ENCODE assay signal across 20 cellular contexts in the genomic region with DNA sequence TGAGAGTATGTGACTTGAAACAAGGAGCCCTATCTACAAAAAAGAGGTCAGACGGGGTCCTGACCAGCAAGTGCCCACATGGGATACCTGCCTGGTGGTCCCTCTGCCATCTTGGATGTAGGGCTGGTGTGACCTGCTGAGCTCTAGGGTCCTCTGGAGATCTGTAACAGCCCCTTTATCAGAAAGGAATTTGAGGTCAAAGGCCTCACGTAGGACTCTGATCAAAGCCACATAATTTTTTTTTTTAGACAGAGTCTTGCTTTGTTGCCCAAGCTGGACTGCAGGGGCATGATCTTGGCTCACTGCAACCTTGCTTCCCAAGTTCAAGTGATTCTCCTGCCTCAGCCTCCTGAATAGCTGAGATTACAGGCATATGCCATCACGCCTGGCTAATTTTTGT. TPM values are rescaled to one million over a fixed set of nuclear protein-coding genes. Genes with fewer than 3 reads are reported as not detected.
DNase-seq lines count a peak whose midpoint lies in the region; ATAC-seq, FAIRE-seq and TF ChIP-seq lines count a peak whose summit lies in the region.
"Had no signal": no experiment of that assay in that cellular context is flagged by ENCODE, and none has a peak within 500 bp of the region (broad histone marks: within the 10 kb centered on the region; RNA-seq: fewer than 3 reads in every experiment).

No MANE protein-coding gene starts in this region.

- no peak for DNase-seq in GM23248
- DNase-seq in HepG2 (ENCODE audit: low spot score), result peak; percentile 41
- no peak for DNase-seq in spleen
- no peak for DNase-seq in NCI-H1436 treated with DMSO at 0.1 percent for 48 hours (lab: John Stamatoyannopoulos, UW)
- DNase-seq in NCI-H524 (lab: John Stamatoyannopoulos, UW), result no peak
- DNase-seq in CD8-positive, alpha-beta T cell, result no peak
- DNase-seq in OCI-LY7 (ENCODE audit: low spot score), result no peak
- DNase-seq: activated CD4-positive, alpha-beta T cell treated with anti-CD3 and anti-CD28 coated beads for 36 hours; activated CD8-positive, alpha-beta memory T cell treated with anti-CD3 and anti-CD28 coated beads, Interleukin-2, amount 10 ng/mL, durations not matched to agents 7 days and 5 days; activated effector memory CD4-positive, alpha-beta T cell treated with anti-CD3 and anti-CD28 coated beads, Interleukin-2, amount 50 U/mL, for 16 hours; amygdala; Karpas-422; left colon; mucosa of descending colon; NCI-H1105 treated with DMSO at 0.1 percent for 48 hours; NCI-H82; Peyer's patch had no signal

- H3K27me3 ChIP-seq in GM23248 (replicated peaks; ENCODE audit: insufficient read depth) (no peaks in the 10 kb centered on the region), HepG2 (ENCODE audit: control insufficient read depth in 1 of 2, insufficient read depth in 2 of 2, low read length in 2 of 2) (no peaks in the 10 kb centered on the region), spleen (replicated peaks in 1 of 7) (no peaks in the 10 kb centered on the region)
- no peaks in the 10 kb centered on the region for H3K27me3 ChIP-seq in CD8-positive, alpha-beta T cell (ENCODE audit: insufficient read depth, low read length)
- H3K27me3 ChIP-seq: Peyer's patch had no signal

- CTCF ChIA-PET in HepG2 (lab: Yijun Ruan, JAX; ENCODE audit: low intra/inter-chr PET ratio, low total read pairs) (no interaction called here), OCI-LY7 (lab: Charles Lee; ENCODE audit: unreplicated experiment) (interaction anchor here (0.5 kb wide), 1 partner anchor 19 kb away, joined by 3 read pairs; no protein-coding TSS in a partner anchor)
- CTCF ChIA-PET in CD8-positive, alpha-beta T cell (lab: Charles Lee), result interaction anchor here (1.1 kb wide), 1 partner anchor 14 kb away, joined by 3 read pairs; no protein-coding TSS in a partner anchor

- H3K4me2 ChIP-seq in GM23248 (ENCODE audit: unreplicated experiment) (peak overlapping the region; percentile 80), HepG2 (ENCODE audit: low read depth, low read length) (peak overlapping the region; percentile 55), OCI-LY7 (ENCODE audit: low read length) (no peak overlapping the region)

- peaks cover 14% of the 10 kb centered on the region for H3K27me3 Mint-ChIP-seq in CD8-positive, alpha-beta T cell (ENCODE audit: low read depth)

- no peak for TF ChIP-seq POLR2A in HepG2 (IDR thresholded peaks at IDR 0.05; ENCODE audit: insufficient read depth in 1 of 2, low read depth in 2 of 2, low read length in 2 of 2)
- TF ChIP-seq POLR2A in spleen (IDR thresholded peaks at IDR 0.05), result no peak

- H3F3A ChIP-seq in GM23248 (ENCODE audit: insufficient read depth), result peaks cover 50% of the 10 kb centered on the region

- no peaks in the 10 kb centered on the region for H3K36me3 Mint-ChIP-seq in CD8-positive, alpha-beta T cell
- H3K36me3 Mint-ChIP-seq: activated CD8-positive, alpha-beta memory T cell treated with anti-CD3 and anti-CD28 coated beads, Interleukin-2, amount 10 ng/mL, durations not matched to agents 7 days and 5 days had no signal

- H3K9ac ChIP-seq in GM23248 (peak overlapping the region; percentile 54; the same call in 1 of the 2 replicates), HepG2 (ENCODE audit: insufficient read depth, low read depth, low read length) (0 out of 2 replicates have a peak overlapping the region, but pooled peaks have one; percentile 45)

- TF ChIP-seq EP300 in HepG2 (IDR thresholded peaks at IDR 0.05; ENCODE audit: low read depth in 2 of 2, low read length in 2 of 2) (no peak), HepG2 (CRISPR knock-in tag; IDR thresholded peaks at IDR 0.05; ENCODE audit: borderline replicate concordance) (no peak)

- peaks cover 7% of the 10 kb centered on the region; the same call in 1 of the 2 replicates for H3K36me3 ChIP-seq in GM23248 (ENCODE audit: low read depth)
- peaks cover 3 to 15% of the 10 kb centered on the region in 2 experiments for H3K36me3 ChIP-seq in HepG2 (replicated peaks in 1 of 2; ENCODE audit: control insufficient read depth in 1 of 2, insufficient read depth in 2 of 2, low read length in 2 of 2)
- no peaks in the 10 kb centered on the region for H3K36me3 ChIP-seq in spleen
- H3K36me3 ChIP-seq in CD8-positive, alpha-beta T cell (ENCODE audit: insufficient read depth, low read length), result no peaks in the 10 kb centered on the region
- H3K36me3 ChIP-seq in OCI-LY7 (ENCODE audit: insufficient read depth, low read length), result no peaks in the 10 kb centered on the region
- H3K36me3 ChIP-seq: HAP-1, Peyer's patch had no signal

- H3K4me3 ChIP-seq in GM23248 (no peak overlapping the region), HepG2 (replicated peaks in 1 of 3; ENCODE audit: insufficient read depth in 1 of 3, low read depth in 2 of 3, low read length in 3 of 3) (no peak overlapping the region), spleen (no peak overlapping the region), OCI-LY7 (ENCODE audit: low read depth, low read length, poor library complexity, severe bottlenecking) (no peak overlapping the region)
- no peak overlapping the region for H3K4me3 ChIP-seq in CD8-positive, alpha-beta T cell (ENCODE audit: low read depth, low read length)
- H3K4me3 ChIP-seq: HAP-1, mucosa of descending colon, Peyer's patch had no signal

- no peak for ATAC-seq in HepG2
- no peak for ATAC-seq in CD8-positive, alpha-beta T cell
- ATAC-seq: activated CD4-positive, alpha-beta T cell treated with anti-CD3 and anti-CD28 coated beads for 36 hours; activated CD8-positive, alpha-beta memory T cell treated with anti-CD3 and anti-CD28 coated beads, Interleukin-2, amount 10 ng/mL, durations not matched to agents 7 days and 5 days; left colon; mucosa of descending colon had no signal

- in situ Hi-C loops in GM23248 (cut with MboI) (no loop called here), HepG2 (cut with HindIII; ENCODE audit: extremely low pct_ligation_motif_present, low pct_unique_long_range_greater_than_20kb) (loop anchor here (5.0 kb wide), 1 partner anchor 40 kb away; no protein-coding TSS in a partner anchor)

- no peak overlapping the region for H3K27ac Mint-ChIP-seq in CD8-positive, alpha-beta T cell
- H3K27ac Mint-ChIP-seq: activated CD4-positive, alpha-beta T cell treated with anti-CD3 and anti-CD28 coated beads for 36 hours; activated CD8-positive, alpha-beta memory T cell treated with anti-CD3 and anti-CD28 coated beads, Interleukin-2, amount 10 ng/mL, durations not matched to agents 7 days and 5 days had no signal

- BruUV-seq in HepG2 (replicated peaks; lab: Mats Ljungman, UMichigan) (no TSS peak), OCI-LY7 (replicated peaks; lab: Mats Ljungman, UMichigan) (no TSS peak)

- intact Hi-C loops in HepG2 (cut with micrococcal nuclease; ENCODE audit: unreplicated experiment), result loop anchor here (1.0 kb wide), 1 partner anchor 43 kb away; no protein-coding TSS in a partner anchor
- intact Hi-C loops in spleen (cut with DNase I; ENCODE audit: low total_unique reads), result no loop called here
- intact Hi-C loops in CD8-positive, alpha-beta T cell (cut with DNase I, micrococcal nuclease), result no loop called here
- intact Hi-C loops in OCI-LY7 (cut with micrococcal nuclease; ENCODE audit: unreplicated experiment), result no loop called here

- no peak overlapping the region for H3K4me3 Mint-ChIP-seq in CD8-positive, alpha-beta T cell
- H3K4me3 Mint-ChIP-seq: activated CD4-positive, alpha-beta T cell treated with anti-CD3 and anti-CD28 coated beads for 36 hours; activated CD8-positive, alpha-beta memory T cell treated with anti-CD3 and anti-CD28 coated beads, Interleukin-2, amount 10 ng/mL, durations not matched to agents 7 days and 5 days had no signal

- H3K9me2 ChIP-seq in GM23248 (ENCODE audit: insufficient read depth) (no peaks in the 10 kb centered on the region), OCI-LY7 (ENCODE audit: insufficient read depth, low read length) (no peaks in the 10 kb centered on the region)

- 86 to 92% methylated on average over 3 of the region's 3 CpGs for WGBS in GM23248 (ENCODE audit: low coverage in 1 of 2, low lambda C conversion rate in 2 of 2, missing lambda C conversion rate in 2 of 2), 2 experiments
- WGBS in HepG2 (ENCODE audit: low lambda C conversion rate), result 88% methylated on average over 2 of the region's 3 CpGs
- 74 to 84% (median 78%) methylated on average over 3 of the region's 3 CpGs for WGBS in spleen, 5 donors

- H3K4me1 ChIP-seq in GM23248 (ENCODE audit: insufficient read depth) (peaks cover 61% of the 10 kb centered on the region), HepG2 (ENCODE audit: insufficient read depth, low read length) (peaks cover 96% of the 10 kb centered on the region), spleen (peaks cover 24 to 64% (median 42%) of the 10 kb centered on the region in 6 donors), OCI-LY7 (ENCODE audit: insufficient read depth, low read length, poor library complexity, severe bottlenecking) (no peaks in the 10 kb centered on the region)
- H3K4me1 ChIP-seq in CD8-positive, alpha-beta T cell (ENCODE audit: insufficient read depth, low read length), result peaks cover 6% of the 10 kb centered on the region

- H3K27ac ChIP-seq in GM23248 (peak overlapping the region; percentile 77), VCaP (peak overlapping the region; percentile 85), HepG2 (ENCODE audit: extremely low read length, insufficient read depth, low read length) (peak overlapping the region; percentile 64), spleen (peak overlapping the region in 5 of 8 donors; percentile 18 to 77 (median 59)), OCI-LY7 (ENCODE audit: low read depth, low read length, poor library complexity, severe bottlenecking) (no peak overlapping the region)
- H3K27ac ChIP-seq in CD8-positive, alpha-beta T cell (ENCODE audit: low read depth, low read length), result no peak overlapping the region

- H3K9me3 Mint-ChIP-seq in CD8-positive, alpha-beta T cell, result no peaks in the 10 kb centered on the region

- TF ChIP-seq CTCF in VCaP (conservative IDR thresholded peaks at IDR 0.05) (no peak), HepG2 (CRISPR knock-in tag; IDR thresholded peaks at IDR 0.05) (no peak), spleen (IDR thresholded peaks at IDR 0.05 in 8 of 11, conservative IDR thresholded peaks at IDR 0.05 in 3 of 11) (no peak), OCI-LY7 (conservative IDR thresholded peaks at IDR 0.05; ENCODE audit: low read length) (no peak)
- TF ChIP-seq CTCF in CD8-positive, alpha-beta T cell (IDR thresholded peaks at IDR 0.05), result no peak

- H2AFZ ChIP-seq in GM23248 (no peak overlapping the region), HepG2 (ENCODE audit: low read length) (no peak overlapping the region), OCI-LY7 (ENCODE audit: low read length) (no peak overlapping the region)

- POLR2A ChIA-PET in HepG2 (lab: Yijun Ruan, JAX) (interaction anchor here (1.2 to 3.8 kb wide), 4 partner anchors 9 to 62 kb away, joined by 4 to 19 read pairs (median 11); a partner anchor contains a TSS), OCI-LY7 (lab: Charles Lee) (no interaction called here)
- POLR2A ChIA-PET in CD8-positive, alpha-beta T cell (lab: Charles Lee), result no interaction called here

- no peak for FAIRE-seq in HepG2 (lab: Jason Lieb, UNC)

- H3K79me2 ChIP-seq in GM23248 (ENCODE audit: insufficient read depth) (peaks cover 90% of the 10 kb centered on the region), HepG2 (ENCODE audit: insufficient read depth, low read length) (peaks cover 81% of the 10 kb centered on the region), OCI-LY7 (ENCODE audit: insufficient read depth, low read depth, low read length) (no peaks in the 10 kb centered on the region)

- H4K20me1 ChIP-seq in GM23248 (ENCODE audit: insufficient read depth) (0 out of 2 replicates have a peak, but pooled peaks cover 5% of the 10 kb centered on the region), HepG2 (ENCODE audit: insufficient read depth, low read length) (no peaks in the 10 kb centered on the region; the same call in 1 of the 2 replicates), OCI-LY7 (ENCODE audit: insufficient read depth, low read length) (no peaks in the 10 kb centered on the region)

- no peaks in the 10 kb centered on the region for H3K9me3 ChIP-seq in GM23248 (ENCODE audit: low read depth)
- H3K9me3 ChIP-seq in HepG2 (ENCODE audit: low read length), result no peaks in the 10 kb centered on the region
- H3K9me3 ChIP-seq in spleen, result no peaks in the 10 kb centered on the region
- H3K9me3 ChIP-seq in CD8-positive, alpha-beta T cell (ENCODE audit: low read length), result no peaks in the 10 kb centered on the region
- H3K9me3 ChIP-seq in OCI-LY7 (ENCODE audit: low read length), result no peaks in the 10 kb centered on the region
- H3K9me3 ChIP-seq: HAP-1, mucosa of descending colon, Peyer's patch had no signal

- TF ChIP-seq RAD21 in HepG2 (CRISPR knock-in tag; IDR thresholded peaks at IDR 0.05), result no peak

- H3K4me1 Mint-ChIP-seq in CD8-positive, alpha-beta T cell (ENCODE audit: low read depth), result peaks cover 8% of the 10 kb centered on the region

RNA-seq across cellular contexts. Expression of a gene that starts 9.5 kb away (rescaled TPM):
- 383 and 523 TPM in 2 replicates for total RNA-seq in GM23248 (2014; rRNA removed; shearing (Covaris generic))
- 33.9 and 39.4 TPM in 2 replicates for polyA plus RNA-seq in GM23248 (2016; fragmentation: Nextera tagmentation; extraction: Ambion mirVana)
- total RNA-seq in HepG2 (2016; rRNA removed; fragmentation: Illumina TruSeq; extraction: Trizol), result 50.2 and 74.1 TPM in 2 replicates
- total RNA-seq in HepG2 (2016; cell fraction: cytosol; rRNA removed; fragmentation: Illumina TruSeq; extraction: Trizol; ENCODE audit: low read depth), result 11.6 and 14.5 TPM in 2 replicates
- 36.8 and 80.8 TPM in 2 replicates for total RNA-seq in HepG2 (2016; cell fraction: insoluble cytoplasmic fraction; rRNA removed; fragmentation: Illumina TruSeq; extraction: Trizol)
- total RNA-seq in HepG2 (2016; cell fraction: membrane; rRNA removed; fragmentation: Illumina TruSeq; extraction: Trizol), result 42.5 and 45.5 TPM in 2 replicates
- total RNA-seq in HepG2 (2016; cell fraction: nucleus; rRNA removed; fragmentation: Illumina TruSeq; extraction: Trizol), result 56.3 and 70.0 TPM in 2 replicates
- 343 and 356 TPM in 2 replicates for polyA plus RNA-seq in HepG2 (2011; rRNA removed)
- polyA plus RNA-seq in HepG2 (2011; cell fraction: cytosol; rRNA removed), result 228 and 302 TPM in 2 replicates
- 259 and 313 TPM in 2 replicates for polyA plus RNA-seq in HepG2 (2011; cell fraction: nucleus; rRNA removed)
- polyA plus RNA-seq in HepG2 (2012), result 127 and 130 TPM in 2 replicates
- 14.7 and 15.8 TPM in 2 replicates for polyA plus RNA-seq in HepG2 (2016; cell fraction: cytosol; fragmentation: Illumina TruSeq; extraction: Trizol; ENCODE audit: low read depth)
- polyA plus RNA-seq in HepG2 (2016; cell fraction: insoluble cytoplasmic fraction; fragmentation: Illumina TruSeq; extraction: Trizol; ENCODE audit: low read depth), result 45.2 and 59.6 TPM in 2 replicates
- polyA plus RNA-seq in HepG2 (2016; cell fraction: membrane; fragmentation: Illumina TruSeq; extraction: Trizol; ENCODE audit: low read depth), result 33.4 and 35.8 TPM in 2 replicates
- polyA plus RNA-seq in HepG2 (2016; cell fraction: nucleus; fragmentation: Illumina TruSeq; extraction: Trizol; ENCODE audit: insufficient read depth, low read depth), result 100 and 107 TPM in 2 replicates
- polyA minus RNA-seq in HepG2 (2011; rRNA and poly(A)+ RNA removed; ENCODE audit: low replicate concordance), result 84.8 and 423 TPM in 2 replicates
- polyA minus RNA-seq in HepG2 (2011; cell fraction: cytosol; rRNA and poly(A)+ RNA removed), result 148 and 170 TPM in 2 replicates
- polyA minus RNA-seq in HepG2 (2011; cell fraction: nucleus; rRNA and poly(A)+ RNA removed), result 147 and 160 TPM in 2 replicates
- 100 to 1,000 TPM in 5 of 7 donors, 10 to 100 TPM in 2; 71.9 to 227 (median 126) TPM for total RNA-seq in spleen
- 10 to 100 TPM in 1 of 3 donors, 1 to 10 TPM in 2; 7.4 to 14.8 (median 9.8) TPM for polyA plus RNA-seq in spleen
- total RNA-seq in CD8-positive, alpha-beta T cell, result under 1 TPM in 1 of 2 experiments, not detected in 1; 0.56 TPM
- total RNA-seq in OCI-LY7 (2014; rRNA removed; shearing (Covaris generic)), result not detected in 2 replicates
- total RNA-seq in OCI-LY7 (2022), result not detected in 2 replicates

RNA-seq across cellular contexts. Expression of a gene that starts 56.9 kb away (rescaled TPM):
- 0.25 and 0.32 TPM in 2 replicates for total RNA-seq in GM23248 (2014; rRNA removed; shearing (Covaris generic))
- polyA plus RNA-seq in GM23248 (2016; fragmentation: Nextera tagmentation; extraction: Ambion mirVana) (0.09 and 0.18 TPM in 2 replicates), HepG2 (2011; rRNA removed) (1.2 TPM in 2 replicates), spleen (under 1 TPM; 0.06 to 0.22 (median 0.07) TPM)
- total RNA-seq in HepG2 (2016; rRNA removed; fragmentation: Illumina TruSeq; extraction: Trizol) (0.04 TPM in 1 of 2 replicates, not detected in the other), spleen (under 1 TPM in 3 of 7 donors, not detected in 4; 0.11 to 0.93 (median 0.27) TPM), OCI-LY7 (2022) (not detected in 2 replicates)
- not detected in 2 replicates for total RNA-seq in HepG2 (2016; cell fraction: cytosol; rRNA removed; fragmentation: Illumina TruSeq; extraction: Trizol; ENCODE audit: low read depth)
- not detected in 2 replicates for total RNA-seq in HepG2 (2016; cell fraction: insoluble cytoplasmic fraction; rRNA removed; fragmentation: Illumina TruSeq; extraction: Trizol)
- total RNA-seq in HepG2 (2016; cell fraction: membrane; rRNA removed; fragmentation: Illumina TruSeq; extraction: Trizol), result not detected in 2 replicates
- not detected in 2 replicates for total RNA-seq in HepG2 (2016; cell fraction: nucleus; rRNA removed; fragmentation: Illumina TruSeq; extraction: Trizol)
- polyA plus RNA-seq in HepG2 (2011; cell fraction: cytosol; rRNA removed), result 0.51 and 1.1 TPM in 2 replicates
- polyA plus RNA-seq in HepG2 (2011; cell fraction: nucleus; rRNA removed), result 0.34 and 0.50 TPM in 2 replicates
- polyA plus RNA-seq in HepG2 (2012), result 0.75 and 1.7 TPM in 2 replicates
- not detected in 2 replicates for polyA plus RNA-seq in HepG2 (2016; cell fraction: cytosol; fragmentation: Illumina TruSeq; extraction: Trizol; ENCODE audit: low read depth)
- not detected in 2 replicates for polyA plus RNA-seq in HepG2 (2016; cell fraction: insoluble cytoplasmic fraction; fragmentation: Illumina TruSeq; extraction: Trizol; ENCODE audit: low read depth)
- 0.06 TPM in 1 of 2 replicates, not detected in the other for polyA plus RNA-seq in HepG2 (2016; cell fraction: membrane; fragmentation: Illumina TruSeq; extraction: Trizol; ENCODE audit: low read depth)
- 0.21 TPM in 1 of 2 replicates, not detected in the other for polyA plus RNA-seq in HepG2 (2016; cell fraction: nucleus; fragmentation: Illumina TruSeq; extraction: Trizol; ENCODE audit: insufficient read depth, low read depth)
- 0.20 and 2.0 TPM in 2 replicates for polyA minus RNA-seq in HepG2 (2011; rRNA and poly(A)+ RNA removed; ENCODE audit: low replicate concordance)
- 0.26 and 0.49 TPM in 2 replicates for polyA minus RNA-seq in HepG2 (2011; cell fraction: cytosol; rRNA and poly(A)+ RNA removed)
- 0.62 and 1.0 TPM in 2 replicates for polyA minus RNA-seq in HepG2 (2011; cell fraction: nucleus; rRNA and poly(A)+ RNA removed)
- under 1 TPM; 0.19 to 0.33 TPM for total RNA-seq in CD8-positive, alpha-beta T cell
- not detected in 2 replicates for total RNA-seq in OCI-LY7 (2014; rRNA removed; shearing (Covaris generic))
- total RNA-seq: activated CD4-positive, alpha-beta T cell treated with anti-CD3 and anti-CD28 coated beads for 36 hours; activated CD8-positive, alpha-beta memory T cell treated with anti-CD3 and anti-CD28 coated beads, Interleukin-2, amount 10 ng/mL, durations not matched to agents 7 days and 5 days; G401 had no signal

Comparison
In these comparisons a context has a peak if more than half of its experiments do, and no peak if none do; other contexts are left out.
1. H3K27ac ChIP-seq: peak in GM23248 (single experiment), VCaP (single experiment), HepG2 (single experiment) and spleen (5 of 8); none in CD8-positive, alpha-beta T cell (single experiment) and OCI-LY7 (single experiment).
2. RNA of a gene that starts 9.5 kb away (total RNA-seq): 383 to 523 TPM in GM23248, 71.9 to 227 TPM in spleen and 11.6 to 80.8 TPM in HepG2; 0.56 TPM in CD8-positive, alpha-beta T cell and not detected in OCI-LY7; every median in the first group is over 4 times any median in the second.